In genomic region chr6:90124904-90125510, GRCh38 we compare ENCODE assay signal across 14 cellular contexts.
"Had no signal": no experiment of that assay in that cellular context is flagged by ENCODE, and none has a peak within 500 bp of the region (broad histone marks: within the 10 kb centered on the region; RNA-seq: fewer than 3 reads in every experiment).

No MANE protein-coding gene starts in this region.

- H3K4me1 ChIP-seq: colonic mucosa, left lung had no signal

- H3K27ac ChIP-seq: colonic mucosa, left lung, ovary, stomach had no signal

- DNase-seq: activated CD4-positive, CD25-positive, alpha-beta regulatory T cell; activated T-cell treated with anti-CD3 and anti-CD28 coated beads, Interleukin-2, amount 50 U/mL, for 48 hours; colonic mucosa; effector CD4-positive, alpha-beta T cell; gastrocnemius medialis; islet precursor cell; left lung; mesenchymal stem cell; ovary; stimulated activated CD4-positive, alpha-beta T cell treated with anti-CD3 and anti-CD28 coated beads, Interleukin-4, amount 100 ng/mL, for 1 hour; stimulated activated CD8-positive, alpha-beta memory T cell treated with anti-CD3 and anti-CD28 coated beads, Interleukin-4, amount 100 ng/mL, for 48 hours; stomach; T-helper 2 cell had no signal

- H3K4me3 Mint-ChIP-seq: neural crest cell had no signal

- ATAC-seq: gastrocnemius medialis, left lung had no signal

- H3K4me3 ChIP-seq: colonic mucosa, gastrocnemius medialis, left lung, ovary, stomach had no signal

- H3K9me3 Mint-ChIP-seq: neural crest cell had no signal

- H3K36me3 ChIP-seq: colonic mucosa, gastrocnemius medialis, left lung, ovary, stomach had no signal

- H3K9me3 ChIP-seq: colonic mucosa, gastrocnemius medialis, left lung, ovary, stomach had no signal
